ENCODE assay signal across 1 cellular context in the genomic region with DNA sequence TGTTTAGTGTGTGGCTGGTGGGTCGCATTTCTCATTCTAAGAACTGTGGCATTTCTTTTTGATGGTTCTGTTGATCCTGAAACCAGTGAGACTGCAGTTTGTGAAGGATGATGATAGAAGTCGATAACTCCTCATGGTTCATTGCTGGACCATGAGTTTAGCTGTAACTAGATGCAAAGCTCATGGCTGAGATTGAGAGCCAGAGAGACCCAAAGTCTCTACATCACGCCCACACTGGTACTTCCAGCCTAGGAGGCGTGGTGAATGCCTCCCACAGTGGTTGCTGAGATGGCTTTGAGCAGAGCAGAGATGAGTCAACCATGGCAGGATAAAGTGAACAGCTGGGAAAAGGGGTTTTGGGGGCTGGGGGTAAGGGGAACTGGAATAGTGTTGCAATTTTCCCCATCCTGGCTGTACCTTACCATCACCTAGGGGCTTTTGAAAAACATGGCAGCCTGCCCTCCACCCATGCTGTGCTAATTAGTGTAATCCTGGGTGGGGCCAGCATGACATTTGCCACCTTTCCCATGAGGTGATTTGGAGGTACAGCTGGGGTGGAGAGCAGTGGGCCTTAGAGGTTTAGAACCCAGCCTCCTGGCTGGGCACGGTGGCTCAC.
TF ChIP-seq lines count a peak whose summit lies in the region.

No MANE protein-coding gene starts in this region.

TF ChIP-seq in GM12878, 131 proteins besides CTCF, POLR2A, EP300 and RAD21 (continued from another document and continues in another):
- TF ChIP-seq HDAC2 (IDR thresholded peaks at IDR 0.05) (no peak), CHD2 (IDR thresholded peaks at IDR 0.05; ENCODE audit: borderline replicate concordance, low read depth, low read length) (no peak), POLR2AphosphoS5 (IDR thresholded peaks at IDR 0.05; ENCODE audit: low read length) (peak; percentile 58; the same call in 1 of the 2 replicates), RB1 (IDR thresholded peaks at IDR 0.05; ENCODE audit: borderline replicate concordance) (no peak), PAX8 (IDR thresholded peaks at IDR 0.05) (no peak), E4F1 (IDR thresholded peaks at IDR 0.05; ENCODE audit: borderline replicate concordance, partially characterized antibody) (no peak), CREB1 (IDR thresholded peaks at IDR 0.05; ENCODE audit: low read depth) (no peak), CUX1 (IDR thresholded peaks at IDR 0.05; ENCODE audit: insufficient replicate concordance, low read depth, low read length) (no peak), USF1 (IDR thresholded peaks at IDR 0.05; ENCODE audit: borderline replicate concordance, extremely low read length, insufficient read depth, low read depth, low read length) (no peak), JUNB (IDR thresholded peaks at IDR 0.05) (peak; percentile 60; the same call in 1 of the 2 replicates), TARDBP (IDR thresholded peaks at IDR 0.05; ENCODE audit: borderline replicate concordance) (no peak), SMC3 (IDR thresholded peaks at IDR 0.05; ENCODE audit: borderline replicate concordance, low read length) (no peak), GABPA (IDR thresholded peaks at IDR 0.05; ENCODE audit: low read depth) (no peak), MLLT1 (IDR thresholded peaks at IDR 0.05) (no peak; the same call in 1 of the 2 replicates), CEBPB (IDR thresholded peaks at IDR 0.05; ENCODE audit: borderline replicate concordance in 1 of 2, low read depth in 2 of 2, low read length in 2 of 2) (no peak), NBN (IDR thresholded peaks at IDR 0.05) (peak; percentile 35; the same call in 1 of the 2 replicates), TAF1 (IDR thresholded peaks at IDR 0.05; ENCODE audit: borderline replicate concordance, low read depth, low read length) (no peak), HDAC6 (IDR thresholded peaks at IDR 0.05; ENCODE audit: unreplicated experiment) (no peak), IRF4 (IDR thresholded peaks at IDR 0.05; ENCODE audit: low read depth, low read length) (peak; percentile 71), ZNF207 (IDR thresholded peaks at IDR 0.05; ENCODE audit: borderline replicate concordance) (no peak), REST (IDR thresholded peaks at IDR 0.05; ENCODE audit: low read depth, low read length) (no peak), ZNF384 (IDR thresholded peaks at IDR 0.05; ENCODE audit: borderline replicate concordance, low read depth, low read length) (no peak)
- TF ChIP-seq, protein P1, sequence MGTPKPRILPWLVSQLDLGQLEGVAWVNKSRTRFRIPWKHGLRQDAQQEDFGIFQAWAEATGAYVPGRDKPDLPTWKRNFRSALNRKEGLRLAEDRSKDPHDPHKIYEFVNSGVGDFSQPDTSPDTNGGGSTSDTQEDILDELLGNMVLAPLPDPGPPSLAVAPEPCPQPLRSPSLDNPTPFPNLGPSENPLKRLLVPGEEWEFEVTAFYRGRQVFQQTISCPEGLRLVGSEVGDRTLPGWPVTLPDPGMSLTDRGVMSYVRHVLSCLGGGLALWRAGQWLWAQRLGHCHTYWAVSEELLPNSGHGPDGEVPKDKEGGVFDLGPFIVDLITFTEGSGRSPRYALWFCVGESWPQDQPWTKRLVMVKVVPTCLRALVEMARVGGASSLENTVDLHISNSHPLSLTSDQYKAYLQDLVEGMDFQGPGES (IDR thresholded peaks at IDR 0.05) = no peak
- TF ChIP-seq, protein P2, sequence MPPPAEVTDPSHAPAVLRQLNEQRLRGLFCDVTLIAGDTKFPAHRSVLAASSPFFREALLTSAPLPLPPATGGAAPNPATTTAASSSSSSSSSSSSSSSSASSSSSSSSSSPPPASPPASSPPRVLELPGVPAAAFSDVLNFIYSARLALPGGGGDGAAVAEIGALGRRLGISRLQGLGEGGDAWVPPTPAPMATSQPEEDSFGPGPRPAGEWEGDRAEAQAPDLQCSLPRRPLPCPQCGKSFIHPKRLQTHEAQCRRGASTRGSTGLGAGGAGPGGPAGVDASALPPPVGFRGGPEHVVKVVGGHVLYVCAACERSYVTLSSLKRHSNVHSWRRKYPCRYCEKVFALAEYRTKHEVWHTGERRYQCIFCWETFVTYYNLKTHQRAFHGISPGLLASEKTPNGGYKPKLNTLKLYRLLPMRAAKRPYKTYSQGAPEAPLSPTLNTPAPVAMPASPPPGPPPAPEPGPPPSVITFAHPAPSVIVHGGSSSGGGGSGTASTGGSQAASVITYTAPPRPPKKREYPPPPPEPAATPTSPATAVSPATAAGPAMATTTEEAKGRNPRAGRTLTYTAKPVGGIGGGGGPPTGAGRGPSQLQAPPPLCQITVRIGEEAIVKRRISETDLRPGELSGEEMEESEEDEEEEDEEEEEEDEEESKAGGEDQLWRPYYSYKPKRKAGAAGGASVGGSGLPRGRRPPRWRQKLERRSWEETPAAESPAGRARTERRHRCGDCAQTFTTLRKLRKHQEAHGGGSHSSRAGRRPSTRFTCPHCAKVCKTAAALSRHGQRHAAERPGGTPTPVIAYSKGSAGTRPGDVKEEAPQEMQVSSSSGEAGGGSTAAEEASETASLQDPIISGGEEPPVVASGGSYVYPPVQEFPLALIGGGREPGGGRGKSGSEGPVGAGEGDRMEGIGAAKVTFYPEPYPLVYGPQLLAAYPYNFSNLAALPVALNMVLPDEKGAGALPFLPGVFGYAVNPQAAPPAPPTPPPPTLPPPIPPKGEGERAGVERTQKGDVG (CRISPR knock-in tag; IDR thresholded peaks at IDR 0.05) = no peak
- TF ChIP-seq, protein P3, sequence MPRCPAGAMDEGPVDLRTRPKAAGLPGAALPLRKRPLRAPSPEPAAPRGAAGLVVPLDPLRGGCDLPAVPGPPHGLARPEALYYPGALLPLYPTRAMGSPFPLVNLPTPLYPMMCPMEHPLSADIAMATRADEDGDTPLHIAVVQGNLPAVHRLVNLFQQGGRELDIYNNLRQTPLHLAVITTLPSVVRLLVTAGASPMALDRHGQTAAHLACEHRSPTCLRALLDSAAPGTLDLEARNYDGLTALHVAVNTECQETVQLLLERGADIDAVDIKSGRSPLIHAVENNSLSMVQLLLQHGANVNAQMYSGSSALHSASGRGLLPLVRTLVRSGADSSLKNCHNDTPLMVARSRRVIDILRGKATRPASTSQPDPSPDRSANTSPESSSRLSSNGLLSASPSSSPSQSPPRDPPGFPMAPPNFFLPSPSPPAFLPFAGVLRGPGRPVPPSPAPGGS (IDR thresholded peaks at IDR 0.05; ENCODE audit: borderline replicate concordance, insufficient read depth, low read depth, low read length, poor library complexity, severe bottlenecking) = peak; percentile 87
- TF ChIP-seq, protein P4, sequence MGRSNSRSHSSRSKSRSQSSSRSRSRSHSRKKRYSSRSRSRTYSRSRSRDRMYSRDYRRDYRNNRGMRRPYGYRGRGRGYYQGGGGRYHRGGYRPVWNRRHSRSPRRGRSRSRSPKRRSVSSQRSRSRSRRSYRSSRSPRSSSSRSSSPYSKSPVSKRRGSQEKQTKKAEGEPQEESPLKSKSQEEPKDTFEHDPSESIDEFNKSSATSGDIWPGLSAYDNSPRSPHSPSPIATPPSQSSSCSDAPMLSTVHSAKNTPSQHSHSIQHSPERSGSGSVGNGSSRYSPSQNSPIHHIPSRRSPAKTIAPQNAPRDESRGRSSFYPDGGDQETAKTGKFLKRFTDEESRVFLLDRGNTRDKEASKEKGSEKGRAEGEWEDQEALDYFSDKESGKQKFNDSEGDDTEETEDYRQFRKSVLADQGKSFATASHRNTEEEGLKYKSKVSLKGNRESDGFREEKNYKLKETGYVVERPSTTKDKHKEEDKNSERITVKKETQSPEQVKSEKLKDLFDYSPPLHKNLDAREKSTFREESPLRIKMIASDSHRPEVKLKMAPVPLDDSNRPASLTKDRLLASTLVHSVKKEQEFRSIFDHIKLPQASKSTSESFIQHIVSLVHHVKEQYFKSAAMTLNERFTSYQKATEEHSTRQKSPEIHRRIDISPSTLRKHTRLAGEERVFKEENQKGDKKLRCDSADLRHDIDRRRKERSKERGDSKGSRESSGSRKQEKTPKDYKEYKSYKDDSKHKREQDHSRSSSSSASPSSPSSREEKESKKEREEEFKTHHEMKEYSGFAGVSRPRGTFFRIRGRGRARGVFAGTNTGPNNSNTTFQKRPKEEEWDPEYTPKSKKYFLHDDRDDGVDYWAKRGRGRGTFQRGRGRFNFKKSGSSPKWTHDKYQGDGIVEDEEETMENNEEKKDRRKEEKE (IDR thresholded peaks at IDR 0.05) = no peak
- TF ChIP-seq, protein P5, sequence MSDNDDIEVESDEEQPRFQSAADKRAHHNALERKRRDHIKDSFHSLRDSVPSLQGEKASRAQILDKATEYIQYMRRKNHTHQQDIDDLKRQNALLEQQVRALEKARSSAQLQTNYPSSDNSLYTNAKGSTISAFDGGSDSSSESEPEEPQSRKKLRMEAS (IDR thresholded peaks at IDR 0.05; ENCODE audit: low read depth, low read length) = no peak
